8 cellular contexts compared by ENCODE assay signal in the genomic region with DNA sequence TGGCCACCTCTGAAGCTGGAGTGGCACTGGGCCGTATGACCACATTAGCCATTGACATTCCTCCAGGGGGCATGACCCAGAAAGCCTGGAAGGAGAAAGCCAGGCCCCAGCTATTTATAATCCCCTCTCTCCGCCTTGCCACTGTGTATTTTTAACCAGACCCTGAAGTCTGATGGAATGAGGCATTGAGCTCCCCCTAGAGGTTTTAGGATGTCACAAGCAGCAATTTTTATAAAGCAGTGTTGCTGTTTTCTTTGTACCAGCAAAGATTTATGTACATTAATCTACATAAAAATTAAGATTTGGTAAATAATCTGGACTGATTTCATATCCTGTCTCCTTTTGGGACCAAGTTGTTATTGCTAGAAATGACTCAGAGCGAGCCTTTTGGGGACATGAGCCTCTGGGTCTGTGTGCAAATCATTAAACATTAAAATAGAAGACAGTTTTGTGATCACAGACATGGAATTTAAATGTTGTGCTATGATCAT.
DNase-seq lines count a peak whose midpoint lies in the region; ATAC-seq and TF ChIP-seq lines count a peak whose summit lies in the region.

No MANE protein-coding gene starts in this region.

- peaks cover 88% of the 10 kb centered on the region for H3K79me2 ChIP-seq in smooth muscle cell (ENCODE audit: low read depth)

- no peak overlapping the region for H2AFZ ChIP-seq in smooth muscle cell (ENCODE audit: low read depth)

- peak; percentile 67 for ATAC-seq in GM18511 (IDR thresholded peaks at IDR 0.05; ENCODE audit: unreplicated experiment)
- ATAC-seq in HG03558 (IDR thresholded peaks at IDR 0.05; ENCODE audit: extremely low read depth, unreplicated experiment) = peak; percentile 37
- no peak for ATAC-seq in GM21360 (IDR thresholded peaks at IDR 0.05; ENCODE audit: unreplicated experiment)

- H3K4me3 ChIP-seq in AG04450 (ENCODE audit: low read depth, low read length) = no peak overlapping the region
- no peak overlapping the region for H3K4me3 ChIP-seq in ascending aorta
- H3K4me3 ChIP-seq in smooth muscle cell = no peak overlapping the region

- H3K27me3 ChIP-seq in AG04450 (ENCODE audit: control insufficient read depth, insufficient read depth, low read length) = no peaks in the 10 kb centered on the region
- H3K27me3 ChIP-seq in ascending aorta = no peaks in the 10 kb centered on the region
- H3K27me3 ChIP-seq in smooth muscle cell (ENCODE audit: low read depth) = no peaks in the 10 kb centered on the region

- H3K4me1 ChIP-seq in ascending aorta (peaks cover 16 to 37% of the 10 kb centered on the region in 2 donors), smooth muscle cell (ENCODE audit: low read depth) (peaks cover 43% of the 10 kb centered on the region)

- CTCF ChIA-PET in AG04450 (lab: Charles Lee) = interaction anchor here (0.5 to 2.2 kb wide), 49 partner anchors 10 to 295 kb away, joined by 3 to 34 read pairs (median 5); no protein-coding TSS in a partner anchor

- peaks cover 70% of the 10 kb centered on the region for H4K20me1 ChIP-seq in smooth muscle cell (ENCODE audit: low read depth)

- 11% methylated on average over 3 of the region's 3 CpGs for WGBS in smooth muscle cell (ENCODE audit: low lambda C conversion rate)

- peak overlapping the region; percentile 70 for H3K4me2 ChIP-seq in smooth muscle cell

- H3K9ac ChIP-seq in smooth muscle cell (ENCODE audit: low read depth) = peak overlapping the region; percentile 79

- DNase-seq in AG04450 (ENCODE audit: low read depth, low spot score) (no peak), NCI-H460 (ENCODE audit: extremely low read depth, low read depth) (peak; percentile 72), ascending aorta (ENCODE audit: low spot score in 2 of 2) (peak in 1 of 2 donors; percentile 87), hippocampal formation (lab: John Stamatoyannopoulos, UW) (peak; percentile 25 to 84), smooth muscle cell (lab: John Stamatoyannopoulos, UW; ENCODE audit: unreplicated experiment) (no peak)

- H3K9me3 ChIP-seq in AG04450 (ENCODE audit: control insufficient read depth, insufficient read depth, low read length) (no peaks in the 10 kb centered on the region), ascending aorta (no peaks in the 10 kb centered on the region), smooth muscle cell (replicated peaks; ENCODE audit: low read depth) (no peaks in the 10 kb centered on the region)

- POLR2A ChIA-PET in AG04450 (lab: Yijun Ruan, JAX) = interaction anchor here (0.5 to 1.1 kb wide), 4 partner anchors 101 to 162 kb away, joined by 3 to 5 read pairs (median 4); no protein-coding TSS in a partner anchor

- H3F3A ChIP-seq in smooth muscle cell (ENCODE audit: low read depth) = peaks cover 28% of the 10 kb centered on the region

- peaks cover 0 to 4% of the 10 kb centered on the region in 2 donors for H3K36me3 ChIP-seq in ascending aorta
- H3K36me3 ChIP-seq in smooth muscle cell (ENCODE audit: low read depth) = peaks cover 4% of the 10 kb centered on the region

- intact Hi-C loops in ascending aorta (cut with DNase I) = loop anchor here (1.0 to 5.0 kb wide), 4 partner anchors 127 to 282 kb away; partner anchors contain the start of gene TRIO

- peak; percentile 82 for TF ChIP-seq CTCF in AG04450 (IDR thresholded peaks at IDR 0.05; ENCODE audit: low read depth, low read length)
- TF ChIP-seq CTCF in ascending aorta (IDR thresholded peaks at IDR 0.05) = peak; percentile 66 to 76 (median 76)
- peak; percentile 85 for TF ChIP-seq CTCF in smooth muscle cell (IDR thresholded peaks at IDR 0.05; ENCODE audit: borderline replicate concordance, insufficient read depth, poor library complexity, severe bottlenecking)

- H3K27ac ChIP-seq in AG04450 (ENCODE audit: low read depth, low read length) (peak overlapping the region; percentile 41), ascending aorta (peak overlapping the region; percentile 64 to 69), smooth muscle cell (ENCODE audit: low read depth) (peak overlapping the region; percentile 98)

Comparison
In these comparisons a context has a peak if more than half of its experiments do, and no peak if none do; other contexts are left out.
1. DNase-seq: peak in NCI-H460 (single experiment) and hippocampal formation (2 of 2); none in AG04450 (single experiment) and smooth muscle cell (single experiment).
2. H3K27ac ChIP-seq: peak in every context shown above with its lines; median percentile 98 in smooth muscle cell; 66 in ascending aorta; 41 in AG04450.
3. Peak in every context shown above with its lines, with median percentiles within 50 percentile points of each other: CTCF ChIP-seq.